ENCODE assay signal across 13 cellular contexts in the genomic region with DNA sequence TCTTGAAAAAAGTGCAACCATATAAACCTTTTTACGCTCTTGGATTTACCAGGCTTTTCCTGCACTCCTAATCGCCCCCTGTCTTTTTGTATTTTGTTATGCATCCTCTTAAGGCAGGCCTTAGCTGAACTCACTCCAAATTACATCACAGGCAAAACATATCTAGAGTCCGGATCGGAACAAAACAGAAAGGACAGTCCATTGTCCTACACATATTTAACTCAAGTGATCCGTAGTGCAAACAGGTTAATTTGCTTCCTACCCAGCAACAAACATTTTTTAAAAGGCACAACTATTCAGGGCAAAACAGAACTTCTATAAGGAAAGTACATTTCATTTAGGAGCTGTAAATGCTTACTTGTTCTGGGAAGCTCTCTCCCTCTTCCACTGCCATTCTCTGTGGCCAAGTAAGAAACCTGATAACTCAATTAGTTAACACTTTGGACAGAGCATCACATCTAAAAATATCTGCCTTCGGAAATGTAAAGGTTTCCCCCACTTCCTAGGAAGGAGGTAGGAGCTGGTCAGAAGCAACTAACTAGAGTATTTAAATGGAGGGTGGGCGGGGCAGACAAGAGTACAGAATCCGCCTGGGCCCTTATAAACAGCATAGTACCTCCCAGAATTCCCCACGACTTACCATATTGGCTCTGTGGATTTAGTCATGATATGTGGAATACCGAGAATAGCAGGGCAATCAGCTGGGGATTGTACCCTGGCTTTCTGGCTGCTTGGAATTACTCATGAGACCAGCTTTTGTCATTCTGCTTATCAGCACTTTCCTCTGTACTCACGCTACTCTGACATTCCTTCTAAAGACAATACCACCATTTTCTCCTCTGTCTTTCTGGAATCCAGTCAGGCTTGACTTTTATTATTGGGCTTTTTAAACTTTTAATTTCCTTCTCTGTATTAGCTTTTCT.
DNase-seq lines count a peak whose midpoint lies in the region; ATAC-seq, FAIRE-seq and TF ChIP-seq lines count a peak whose summit lies in the region.
"Had no signal": no experiment of that assay in that cellular context is flagged by ENCODE, and none has a peak within 500 bp of the region (broad histone marks: within the 10 kb centered on the region; RNA-seq: fewer than 3 reads in every experiment).

No MANE protein-coding gene starts in this region.

- no peaks in the 10 kb centered on the region for H3K36me3 Mint-ChIP-seq in activated CD8-positive, alpha-beta T cell treated with anti-CD3 and anti-CD28 coated beads for 36 hours (ENCODE audit: low read depth)

- no peaks in the 10 kb centered on the region for H3K4me1 Mint-ChIP-seq in activated CD8-positive, alpha-beta T cell treated with anti-CD3 and anti-CD28 coated beads for 36 hours (ENCODE audit: low read depth)

- no peak overlapping the region for H3K27ac Mint-ChIP-seq in activated CD8-positive, alpha-beta T cell treated with anti-CD3 and anti-CD28 coated beads for 36 hours

- POLR2A ChIA-PET in activated CD8-positive, alpha-beta T cell treated with anti-CD3 and anti-CD28 coated beads for 36 hours (lab: Charles Lee): no interaction called here

- no peaks in the 10 kb centered on the region for H3K9me3 Mint-ChIP-seq in activated CD8-positive, alpha-beta T cell treated with anti-CD3 and anti-CD28 coated beads for 36 hours

- no peak overlapping the region for H3K4me3 ChIP-seq in fibroblast of mammary gland (ENCODE audit: control insufficient read depth, low read depth, low read length)
- H3K4me3 ChIP-seq: Peyer's patch had no signal

- peak; percentile 40 for FAIRE-seq in urothelium cell line (lab: Jason Lieb, UNC)
- FAIRE-seq: A204.1 had no signal

- no peak for TF ChIP-seq CTCF in fibroblast of mammary gland (conservative IDR thresholded peaks at IDR 0.05; ENCODE audit: control insufficient read depth, insufficient read depth, low read depth, low read length)
- no peak for TF ChIP-seq CTCF in activated CD8-positive, alpha-beta T cell treated with anti-CD3 and anti-CD28 coated beads for 36 hours (IDR thresholded peaks at IDR 0.05)

- CTCF ChIA-PET in activated CD8-positive, alpha-beta T cell treated with anti-CD3 and anti-CD28 coated beads for 36 hours (lab: Charles Lee): interaction anchor here (0.6 kb wide), 1 partner anchor 1556 kb away, joined by 3 read pairs; no protein-coding TSS in a partner anchor

- intact Hi-C loops in activated CD8-positive, alpha-beta T cell treated with anti-CD3 and anti-CD28 coated beads for 36 hours (cut with micrococcal nuclease): no loop called here

- DNase-seq in NCI-H524 (lab: John Stamatoyannopoulos, UW) (peak; percentile 15 to 42), NCI-H524 treated with DMSO at 0.1 percent for 48 hours (lab: John Stamatoyannopoulos, UW) (no peak), fibroblast of mammary gland (ENCODE audit: low read depth) (peak; percentile 53), medulla oblongata (ENCODE audit: extremely low spot score) (peak; percentile 46), urothelium cell line (ENCODE audit: low spot score) (no peak), DMS114 treated with DMSO at 0.1 percent for 48 hours (lab: John Stamatoyannopoulos, UW; ENCODE audit: unreplicated experiment) (no peak)
- DNase-seq in activated CD4-positive, alpha-beta T cell treated with anti-CD3 and anti-CD28 coated beads, Interleukin-2, amount 50 U/mL, for 1 hour: no peak
- no peak for DNase-seq in activated CD8-positive, alpha-beta T cell treated with anti-CD3 and anti-CD28 coated beads for 36 hours
- DNase-seq: activated CD4-positive, alpha-beta T cell treated with anti-CD3 and anti-CD28 coated beads for 1 hour; foreskin keratinocyte; MV-4-11; Peyer's patch had no signal

- H3K27me3 Mint-ChIP-seq in activated CD8-positive, alpha-beta T cell treated with anti-CD3 and anti-CD28 coated beads for 36 hours: peaks cover 5% of the 10 kb centered on the region

- H3K4me3 Mint-ChIP-seq in activated CD8-positive, alpha-beta T cell treated with anti-CD3 and anti-CD28 coated beads for 36 hours: no peak overlapping the region

- no peak for ATAC-seq in activated CD8-positive, alpha-beta T cell treated with anti-CD3 and anti-CD28 coated beads for 36 hours
- ATAC-seq: foreskin keratinocyte had no signal

Comparison
In these comparisons a context has a peak if more than half of its experiments do, and no peak if none do; other contexts are left out.
1. DNase-seq: peak in NCI-H524 (2 of 2), fibroblast of mammary gland (single experiment) and medulla oblongata (single experiment); none in NCI-H524 treated with DMSO at 0.1 percent for 48 hours (single experiment), urothelium cell line (single experiment), activated CD4-positive, alpha-beta T cell treated with anti-CD3 and anti-CD28 coated beads, Interleukin-2, amount 50 U/mL, for 1 hour (single experiment), DMS114 treated with DMSO at 0.1 percent for 48 hours (single experiment) and activated CD8-positive, alpha-beta T cell treated with anti-CD3 and anti-CD28 coated beads for 36 hours (single experiment).